Comparison of ENCODE assay signal across 8 cellular contexts in the genomic region with DNA sequence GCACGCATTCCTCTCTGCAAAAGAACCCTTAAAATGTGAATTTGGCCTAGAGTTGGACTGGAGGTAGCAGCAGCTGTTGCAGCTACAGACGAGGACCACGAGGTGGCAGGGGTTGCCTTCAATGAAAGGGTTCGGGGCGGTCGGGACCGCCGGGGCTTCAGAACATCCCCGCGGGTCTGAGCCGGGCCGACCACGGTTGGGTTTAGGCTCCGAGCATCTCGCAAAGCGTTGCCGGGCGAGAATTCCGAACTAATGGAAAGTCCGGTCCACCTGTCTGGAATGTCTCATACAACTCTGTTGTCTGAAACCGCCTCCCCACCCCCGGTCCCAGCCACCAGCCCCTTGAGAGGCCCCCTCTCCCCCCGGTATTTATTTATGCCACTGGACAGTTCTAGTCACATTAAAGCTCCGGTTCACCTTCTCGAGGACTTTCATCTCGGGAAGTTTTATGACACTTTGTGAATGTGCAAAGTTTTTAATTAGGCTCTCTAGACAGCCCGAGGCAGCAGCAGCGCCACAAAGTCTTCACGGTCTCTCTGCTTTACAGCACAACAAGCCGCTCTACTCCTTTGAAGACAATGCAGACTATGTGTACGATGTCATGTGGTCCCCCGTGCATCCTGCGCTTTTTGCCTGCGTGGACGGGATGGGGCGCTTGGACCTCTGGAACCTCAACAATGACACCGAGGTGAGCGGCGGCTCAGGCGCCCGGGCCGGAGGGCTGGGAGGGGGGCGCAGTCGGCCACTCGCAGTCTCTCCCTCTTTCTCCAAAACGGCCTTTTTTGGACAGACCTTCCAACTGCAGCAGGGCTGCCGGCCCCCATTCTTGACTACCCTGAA.
A peak's percentile ranks its signal among the peaks of the same experiment; 100 is the strongest.
DNase-seq lines count a peak whose midpoint lies in the region; ATAC-seq lines count a peak whose summit lies in the region.

No MANE protein-coding gene starts in this region.

- H3K9me3 ChIP-seq in mucosa of stomach (ENCODE audit: control insufficient read depth, low read length) = no peaks in the 10 kb centered on the region

- peak; percentile 87 for ATAC-seq in GM19467 (IDR thresholded peaks at IDR 0.05; ENCODE audit: unreplicated experiment)
- peak; percentile 72 for ATAC-seq in esophagus mucosa

- peaks cover 3% of the 10 kb centered on the region for H3K27me3 ChIP-seq in mucosa of stomach (ENCODE audit: control insufficient read depth, insufficient read depth, low read length)

- DNase-seq in COLO668 (lab: John Stamatoyannopoulos, UW; ENCODE audit: unreplicated experiment) (peak; percentile 60), HT1080 (ENCODE audit: low read depth) (peak; percentile 51), NOMO-1 (lab: John Stamatoyannopoulos, UW; ENCODE audit: unreplicated experiment in 2 of 2) (peak; percentile 93 to 94), activated T-cell treated with anti-CD3 and anti-CD28 coated beads for 48 hours (ENCODE audit: low read depth) (peak; percentile 29)
- DNase-seq in stimulated activated naive CD4-positive, alpha-beta T cell treated with Interleukin-2 at 50 U/mL for 16 hours (lab: John Stamatoyannopoulos, UW) = peak; percentile 25

- H3K9ac ChIP-seq in mucosa of stomach (ENCODE audit: low read length) = peak overlapping the region; percentile 57

- peak overlapping the region; percentile 7 for H3K4me3 ChIP-seq in mucosa of stomach (ENCODE audit: low read length)

- H3K36me3 ChIP-seq in mucosa of stomach (ENCODE audit: control insufficient read depth, insufficient read depth, low read length) = no peaks in the 10 kb centered on the region

- H3K4me1 ChIP-seq in mucosa of stomach (ENCODE audit: control insufficient read depth, insufficient read depth, low read length) = peaks cover 4% of the 10 kb centered on the region

Comparison
In these comparisons a context has a peak if more than half of its experiments do, and no peak if none do; other contexts are left out.
1. Peak in every context shown above with its lines: DNase-seq, ATAC-seq and H3K4me3 ChIP-seq.
2. DNase-seq: peak in every context shown above with its lines; median percentile 94 in NOMO-1; 60 in COLO668; 51 in HT1080; 29 in activated T-cell treated with anti-CD3 and anti-CD28 coated beads for 48 hours; 25 in stimulated activated naive CD4-positive, alpha-beta T cell treated with Interleukin-2 at 50 U/mL for 16 hours.